Comparison of ENCODE assay signal across 1 cellular context in the genomic region with DNA sequence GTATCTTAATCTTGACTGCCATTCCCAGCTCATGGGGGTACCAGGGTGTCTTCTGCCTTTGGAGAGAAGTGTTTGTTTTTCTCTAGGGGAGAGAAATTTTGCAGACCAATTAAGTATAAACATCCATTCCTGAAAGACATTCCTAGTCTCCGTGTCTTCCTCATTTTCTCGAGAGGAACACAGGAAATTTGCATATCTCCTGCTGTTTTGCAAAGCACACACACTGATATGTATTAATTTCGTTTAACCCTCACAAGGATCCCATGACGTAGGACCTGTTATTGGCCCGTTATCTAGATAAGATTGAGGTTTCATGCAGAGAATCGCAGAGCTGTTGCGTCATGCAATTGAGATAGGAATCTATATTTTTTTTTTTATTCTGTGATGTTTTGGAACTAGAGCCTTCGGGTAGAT.
A peak's percentile ranks its signal among the peaks of the same experiment; 100 is the strongest.
TF ChIP-seq lines count a peak whose summit lies in the region.

No MANE protein-coding gene starts in this region.

TF ChIP-seq in HepG2, 621 proteins besides CTCF, POLR2A, EP300 and RAD21:
- TF ChIP-seq KDM2A (CRISPR knock-in tag; IDR thresholded peaks at IDR 0.05; ENCODE audit: borderline replicate concordance, low read depth) (no peak), ZFP36L2 (CRISPR knock-in tag; IDR thresholded peaks at IDR 0.05) (no peak), CCDC6 (CRISPR knock-in tag; IDR thresholded peaks at IDR 0.05) (no peak), THAP8 (CRISPR knock-in tag; IDR thresholded peaks at IDR 0.05; ENCODE audit: borderline replicate concordance) (no peak), ELF3 (CRISPR knock-in tag; IDR thresholded peaks at IDR 0.05) (no peak), ZSCAN31 (CRISPR knock-in tag; IDR thresholded peaks at IDR 0.05; ENCODE audit: low read depth) (no peak), JUN (CRISPR knock-in tag; IDR thresholded peaks at IDR 0.05) (no peak), DMAP1 (CRISPR knock-in tag; IDR thresholded peaks at IDR 0.05) (no peak), GFI1 (CRISPR knock-in tag; IDR thresholded peaks at IDR 0.05; ENCODE audit: borderline replicate concordance) (no peak), TAF15 (IDR thresholded peaks at IDR 0.05; ENCODE audit: low read depth, low read length, poor library complexity, severe bottlenecking) (no peak), ZNF318 (CRISPR knock-in tag; IDR thresholded peaks at IDR 0.05) (no peak), CEBPG (CRISPR knock-in tag; IDR thresholded peaks at IDR 0.05) (0 out of 2 replicates have a peak, but pooled peaks have one; percentile 20), PRDM15 (CRISPR knock-in tag; IDR thresholded peaks at IDR 0.05) (peak; percentile 82), ZNF780A (CRISPR knock-in tag; IDR thresholded peaks at IDR 0.05) (no peak), ZFP37 (CRISPR knock-in tag; IDR thresholded peaks at IDR 0.05; ENCODE audit: borderline replicate concordance) (no peak), HMG20B (CRISPR knock-in tag; conservative IDR thresholded peaks at IDR 0.05) (no peak), FOXO1 (CRISPR knock-in tag; IDR thresholded peaks at IDR 0.05) (no peak), ARID2 (CRISPR knock-in tag; IDR thresholded peaks at IDR 0.05; ENCODE audit: borderline replicate concordance) (no peak), ZNF292 (CRISPR knock-in tag; IDR thresholded peaks at IDR 0.05; ENCODE audit: borderline replicate concordance, low read depth) (no peak), ZSCAN12 (CRISPR knock-in tag; IDR thresholded peaks at IDR 0.05) (no peak), ESRRA (CRISPR knock-in tag; IDR thresholded peaks at IDR 0.05; ENCODE audit: low read depth) (no peak), E2F5 (CRISPR knock-in tag; conservative IDR thresholded peaks at IDR 0.05) (no peak), PHF8 (CRISPR knock-in tag; IDR thresholded peaks at IDR 0.05) (no peak), CEBPB (IDR thresholded peaks at IDR 0.05; ENCODE audit: borderline replicate concordance, low read depth, low read length) (peak; percentile 46; the same call in 1 of the 2 replicates)
- TF ChIP-seq, protein P1, sequence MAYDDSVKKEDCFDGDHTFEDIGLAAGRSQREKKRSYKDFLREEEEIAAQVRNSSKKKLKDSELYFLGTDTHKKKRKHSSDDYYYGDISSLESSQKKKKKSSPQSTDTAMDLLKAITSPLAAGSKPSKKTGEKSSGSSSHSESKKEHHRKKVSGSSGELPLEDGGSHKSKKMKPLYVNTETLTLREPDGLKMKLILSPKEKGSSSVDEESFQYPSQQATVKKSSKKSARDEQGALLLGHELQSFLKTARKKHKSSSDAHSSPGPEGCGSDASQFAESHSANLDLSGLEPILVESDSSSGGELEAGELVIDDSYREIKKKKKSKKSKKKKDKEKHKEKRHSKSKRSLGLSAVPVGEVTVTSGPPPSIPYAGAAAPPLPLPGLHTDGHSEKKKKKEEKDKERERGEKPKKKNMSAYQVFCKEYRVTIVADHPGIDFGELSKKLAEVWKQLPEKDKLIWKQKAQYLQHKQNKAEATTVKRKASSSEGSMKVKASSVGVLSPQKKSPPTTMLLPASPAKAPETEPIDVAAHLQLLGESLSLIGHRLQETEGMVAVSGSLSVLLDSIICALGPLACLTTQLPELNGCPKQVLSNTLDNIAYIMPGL (CRISPR knock-in tag; IDR thresholded peaks at IDR 0.05; ENCODE audit: borderline replicate concordance in 1 of 2, low read depth in 1 of 2) = no peak
- TF ChIP-seq, protein P2, sequence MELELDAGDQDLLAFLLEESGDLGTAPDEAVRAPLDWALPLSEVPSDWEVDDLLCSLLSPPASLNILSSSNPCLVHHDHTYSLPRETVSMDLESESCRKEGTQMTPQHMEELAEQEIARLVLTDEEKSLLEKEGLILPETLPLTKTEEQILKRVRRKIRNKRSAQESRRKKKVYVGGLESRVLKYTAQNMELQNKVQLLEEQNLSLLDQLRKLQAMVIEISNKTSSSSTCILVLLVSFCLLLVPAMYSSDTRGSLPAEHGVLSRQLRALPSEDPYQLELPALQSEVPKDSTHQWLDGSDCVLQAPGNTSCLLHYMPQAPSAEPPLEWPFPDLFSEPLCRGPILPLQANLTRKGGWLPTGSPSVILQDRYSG (CRISPR knock-in tag; IDR thresholded peaks at IDR 0.05) = no peak
- TF ChIP-seq, protein P3, sequence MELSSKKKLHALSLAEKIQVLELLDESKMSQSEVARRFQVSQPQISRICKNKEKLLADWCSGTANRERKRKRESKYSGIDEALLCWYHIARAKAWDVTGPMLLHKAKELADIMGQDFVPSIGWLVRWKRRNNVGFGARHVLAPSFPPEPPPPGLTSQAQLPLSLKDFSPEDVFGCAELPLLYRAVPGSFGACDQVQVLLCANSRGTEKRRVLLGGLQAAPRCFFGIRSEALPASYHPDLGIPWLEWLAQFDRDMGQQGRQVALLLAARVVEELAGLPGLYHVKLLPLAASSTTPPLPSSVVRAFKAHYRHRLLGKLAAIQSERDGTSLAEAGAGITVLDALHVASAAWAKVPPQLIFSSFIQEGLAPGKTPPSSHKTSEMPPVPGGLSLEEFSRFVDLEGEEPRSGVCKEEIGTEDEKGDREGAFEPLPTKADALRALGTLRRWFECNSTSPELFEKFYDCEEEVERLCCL (CRISPR knock-in tag; IDR thresholded peaks at IDR 0.05; ENCODE audit: borderline replicate concordance) = no peak
